In genomic region chr22:46070215-46070721, GRCh38 we compare ENCODE assay signal across 1 cellular context.
TF ChIP-seq lines count a peak whose summit lies in the region.

No MANE protein-coding gene starts in this region.

TF ChIP-seq in IMR-90, 13 proteins besides CTCF, POLR2A, EP300 and RAD21 (continued from another document):
- TF ChIP-seq MAFK (IDR thresholded peaks at IDR 0.05; ENCODE audit: low read depth, low read length): no peak
